Comparison of ENCODE assay signal across 8 cellular contexts in the genomic region with DNA sequence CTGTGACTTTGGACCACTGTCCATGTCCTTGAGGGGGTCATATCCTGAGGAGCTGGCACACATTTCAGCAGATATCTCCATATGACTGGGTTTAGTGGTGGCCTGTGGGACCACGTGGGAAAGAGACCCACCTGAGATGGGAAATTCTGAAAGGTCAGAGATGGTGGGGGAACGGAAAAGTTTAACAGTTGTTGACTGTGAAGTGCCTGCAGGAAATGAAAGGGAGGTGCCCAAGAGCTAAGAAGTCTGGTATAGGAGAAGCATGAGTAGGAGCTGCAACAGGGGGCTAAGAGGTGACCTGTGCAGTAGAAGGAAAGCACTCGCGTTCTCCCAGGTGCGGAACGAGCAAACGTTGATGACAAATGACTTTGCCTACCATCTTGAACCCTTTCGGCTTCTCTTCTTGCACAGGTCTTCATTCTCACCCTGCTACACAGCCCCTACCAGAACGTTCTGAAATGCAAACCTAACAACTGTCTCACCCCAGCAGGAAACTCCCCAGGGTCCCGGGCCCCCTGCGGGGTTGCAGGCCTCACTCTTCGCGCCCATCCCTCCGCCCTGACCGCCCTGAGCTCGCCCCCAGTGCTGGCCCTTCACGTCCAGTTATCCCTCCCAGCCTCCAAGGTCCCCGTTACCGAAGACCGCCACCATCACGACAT. TPM values are rescaled to one million over a fixed set of nuclear protein-coding genes. Genes with fewer than 3 reads are reported as not detected.
A peak's percentile ranks its signal among the peaks of the same experiment; 100 is the strongest.
DNase-seq lines count a peak whose midpoint lies in the region; ATAC-seq and TF ChIP-seq lines count a peak whose summit lies in the region.

No MANE protein-coding gene starts in this region.

- H3K36me3 Mint-ChIP-seq in natural killer cell: no peaks in the 10 kb centered on the region

- H3K4me1 Mint-ChIP-seq in natural killer cell: peaks cover 19 to 26% of the 10 kb centered on the region in 2 donors

- H3K27me3 ChIP-seq in AG04450 (ENCODE audit: control insufficient read depth, insufficient read depth, low read length) (peaks cover 3% of the 10 kb centered on the region), HUES64 (ENCODE audit: insufficient read depth, low read length) (no peaks in the 10 kb centered on the region)

- ATAC-seq in natural killer cell: peak in 2 of 3 donors; percentile 16 to 20
- no peak for ATAC-seq in GM18498 (IDR thresholded peaks at IDR 0.05; ENCODE audit: unreplicated experiment)
- no peak for ATAC-seq in GM21381 (IDR thresholded peaks at IDR 0.05; ENCODE audit: unreplicated experiment)

- no peaks in the 10 kb centered on the region for H3K9me3 Mint-ChIP-seq in natural killer cell

- H3K4me3 ChIP-seq in AG04450 (ENCODE audit: low read depth, low read length): peak overlapping the region; percentile 50
- peak overlapping the region; percentile 64 for H3K4me3 ChIP-seq in HUES64 (ENCODE audit: low read length)
- H3K4me3 ChIP-seq in choroid plexus epithelial cell (ENCODE audit: low read depth, low read length): peak overlapping the region; percentile 69

- H3K27me3 Mint-ChIP-seq in natural killer cell (ENCODE audit: low read depth in 2 of 2): no peaks in the 10 kb centered on the region

- H3K9ac ChIP-seq in HUES64 (ENCODE audit: low read depth, low read length): peak overlapping the region; percentile 43; the same call in 1 of the 2 replicates

- POLR2A ChIA-PET in AG04450 (lab: Yijun Ruan, JAX): no interaction called here

- H3K4me3 Mint-ChIP-seq in natural killer cell: peak overlapping the region; percentile 82

- CTCF ChIA-PET in AG04450 (lab: Charles Lee): no interaction called here

- intact Hi-C loops in natural killer cell (cut with micrococcal nuclease): no loop called here

- no peaks in the 10 kb centered on the region for H3K36me3 ChIP-seq in HUES64 (ENCODE audit: insufficient read depth, low read length)

- TF ChIP-seq CTCF in AG04450 (IDR thresholded peaks at IDR 0.05; ENCODE audit: low read depth, low read length) (no peak), choroid plexus epithelial cell (conservative IDR thresholded peaks at IDR 0.05; ENCODE audit: low read depth, low read length) (no peak), natural killer cell (IDR thresholded peaks at IDR 0.05) (no peak)

- H3K9me3 ChIP-seq in AG04450 (ENCODE audit: control insufficient read depth, insufficient read depth, low read length): peaks cover 11% of the 10 kb centered on the region; the same call in 1 of the 2 replicates
- no peaks in the 10 kb centered on the region for H3K9me3 ChIP-seq in HUES64 (ENCODE audit: insufficient read depth, low read depth, low read length)

- peak overlapping the region; percentile 84 to 89 for H3K27ac Mint-ChIP-seq in natural killer cell

- DNase-seq in AG04450 (ENCODE audit: low read depth, low spot score) (no peak), choroid plexus epithelial cell (ENCODE audit: low read depth) (no peak), natural killer cell (no peak), NCI-H1105 (lab: John Stamatoyannopoulos, UW) (no peak), iPS-NIHi7 (ENCODE audit: extremely low spot score) (no peak)

- H3K27ac ChIP-seq in AG04450 (ENCODE audit: low read depth, low read length) (no peak overlapping the region), HUES64 (ENCODE audit: low read depth, low read length) (no peak overlapping the region)

- no peaks in the 10 kb centered on the region for H3K4me1 ChIP-seq in HUES64 (ENCODE audit: insufficient read depth, low read length)

- WGBS in HUES64: 60% methylated on average over 21 of the region's 21 CpGs

RNA-seq across cellular contexts. Expression of gene FXYD4, which starts 9.8 kb away (rescaled TPM):
- not detected in 2 replicates for polyA plus RNA-seq in AG04450 (2011; rRNA removed)
- not detected in 2 replicates for polyA minus RNA-seq in AG04450 (2011; rRNA and poly(A)+ RNA removed)
- not detected for polyA plus RNA-seq in HUES64 (2013, experiment 1 of 2)
- polyA plus RNA-seq in HUES64 (2013, experiment 2 of 2): not detected
- total RNA-seq in natural killer cell: not detected

RNA-seq across cellular contexts. Expression of gene HNRNPF, which starts 47.3 kb away (rescaled TPM):
- polyA plus RNA-seq in AG04450 (2011; rRNA removed): 160 and 178 TPM in 2 replicates
- 191 and 197 TPM in 2 replicates for polyA minus RNA-seq in AG04450 (2011; rRNA and poly(A)+ RNA removed)
- 295 TPM for polyA plus RNA-seq in HUES64 (2013, experiment 1 of 2)
- polyA plus RNA-seq in HUES64 (2013, experiment 2 of 2): 272 TPM
- 100 to 1,000 TPM; 122 to 160 (median 125) TPM for total RNA-seq in natural killer cell

Comparison
In these comparisons a context has a peak if more than half of its experiments do, and no peak if none do; other contexts are left out.
1. ATAC-seq: peak in natural killer cell (2 of 3); none in GM18498 (single experiment) and GM21381 (single experiment).
2. Peak in every context shown above with its lines, with median percentiles within 50 percentile points of each other: H3K4me3 ChIP-seq.